Comparison of ENCODE assay signal across 8 cellular contexts in the genomic region with DNA sequence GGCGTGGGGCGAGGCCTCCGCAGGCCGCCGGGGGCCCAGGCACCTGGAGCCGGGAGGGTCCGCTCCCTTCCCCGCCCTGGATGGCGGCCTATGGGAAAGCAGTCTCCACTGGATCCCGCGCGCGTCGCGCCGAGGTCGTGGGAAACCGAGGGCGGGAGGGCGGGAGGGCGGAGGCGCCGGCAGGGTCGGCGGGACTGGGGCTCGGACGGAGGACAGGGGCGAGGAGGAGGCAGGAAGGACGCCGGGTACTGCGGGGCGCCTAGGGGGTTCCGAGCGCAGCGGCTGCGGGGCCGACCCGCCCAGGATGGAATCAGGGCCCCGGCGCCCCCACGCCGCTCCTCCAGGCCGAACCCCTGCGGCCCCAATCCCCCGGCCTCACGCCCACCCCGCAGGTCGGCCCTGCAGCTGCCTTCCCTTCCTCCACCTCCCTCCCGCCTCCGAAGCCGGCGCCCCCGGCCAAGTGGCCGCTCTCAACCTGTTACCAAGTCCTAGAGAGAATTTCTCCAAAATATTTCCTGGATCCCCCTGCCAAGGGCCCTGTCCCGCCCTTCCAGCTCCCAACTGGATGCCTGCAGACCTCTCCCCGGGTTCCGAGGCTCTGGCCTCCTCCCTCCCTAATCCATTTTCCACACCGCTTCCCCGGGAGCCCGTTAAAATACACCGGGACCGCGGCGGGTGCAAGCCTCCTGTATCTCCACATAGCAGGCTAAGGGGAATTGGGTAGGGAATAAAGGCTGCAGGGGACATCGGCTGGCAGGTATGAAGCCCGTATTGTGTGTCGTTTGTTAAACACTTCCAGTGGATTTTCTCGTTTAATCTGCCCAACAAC.
DNase-seq lines count a peak whose midpoint lies in the region; ATAC-seq and TF ChIP-seq lines count a peak whose summit lies in the region.

No MANE protein-coding gene starts in this region.

- peak overlapping the region; percentile 79 for H3K27ac ChIP-seq in left ventricle myocardium inferior (replicated peaks)

- no peak overlapping the region for H3K27ac Mint-ChIP-seq in HFFc6

- DNase-seq in DMS53 (lab: John Stamatoyannopoulos, UW) (peak; percentile 27), DMS53 treated with DMSO at 0.1 percent for 48 hours (lab: John Stamatoyannopoulos, UW; ENCODE audit: unreplicated experiment) (no peak), left ventricle myocardium inferior (peak; percentile 25), putamen (ENCODE audit: low spot score) (peak; percentile 22), HFFc6 (no peak), NK-92 (lab: John Stamatoyannopoulos, UW; ENCODE audit: unreplicated experiment) (no peak)
- DNase-seq in activated naive CD4-positive, alpha-beta T cell treated with anti-CD3 and anti-CD28 coated beads, Interleukin-2, amount 50 U/mL, for 16 hours, result peak; percentile 29

- peaks cover 12% of the 10 kb centered on the region for H3K36me3 ChIP-seq in left ventricle myocardium inferior

- H3K4me1 ChIP-seq in left ventricle myocardium inferior, result peaks cover 29% of the 10 kb centered on the region

- TF ChIP-seq CTCF in left ventricle myocardium inferior (IDR thresholded peaks at IDR 0.05; ENCODE audit: borderline replicate concordance) (no peak), HFFc6 (IDR thresholded peaks at IDR 0.05) (no peak)

- peaks cover 79% of the 10 kb centered on the region for H3K27me3 ChIP-seq in left ventricle myocardium inferior (ENCODE audit: low read depth)

- ATAC-seq in HG03342 (IDR thresholded peaks at IDR 0.05; ENCODE audit: unreplicated experiment), result no peak

- H3K9me3 ChIP-seq in left ventricle myocardium inferior (replicated peaks), result no peaks in the 10 kb centered on the region

- H3K9me3 Mint-ChIP-seq in HFFc6, result no peaks in the 10 kb centered on the region; the same call in 1 of the 2 replicates

- H3K4me3 Mint-ChIP-seq in HFFc6, result no peak overlapping the region; the same call in 1 of the 2 replicates

- intact Hi-C loops in left ventricle myocardium inferior (cut with micrococcal nuclease), result no loop called here

- H3K4me1 Mint-ChIP-seq in HFFc6 (ENCODE audit: low read depth), result no peaks in the 10 kb centered on the region

- H3K27me3 Mint-ChIP-seq in HFFc6 (ENCODE audit: insufficient read depth), result peaks cover 29% of the 10 kb centered on the region

- H3K36me3 Mint-ChIP-seq in HFFc6 (ENCODE audit: low read depth), result 0 out of 2 replicates have a peak, but pooled peaks cover 2% of the 10 kb centered on the region

- H3K4me3 ChIP-seq in left ventricle myocardium inferior, result peak overlapping the region; percentile 73

Comparison
In these comparisons a context has a peak if more than half of its experiments do, and no peak if none do; other contexts are left out.
1. DNase-seq: peak in DMS53 (single experiment), activated naive CD4-positive, alpha-beta T cell treated with anti-CD3 and anti-CD28 coated beads, Interleukin-2, amount 50 U/mL, for 16 hours (single experiment), left ventricle myocardium inferior (single experiment) and putamen (single experiment); none in DMS53 treated with DMSO at 0.1 percent for 48 hours (single experiment), HFFc6 (single experiment) and NK-92 (single experiment).